In the genomic region with DNA sequence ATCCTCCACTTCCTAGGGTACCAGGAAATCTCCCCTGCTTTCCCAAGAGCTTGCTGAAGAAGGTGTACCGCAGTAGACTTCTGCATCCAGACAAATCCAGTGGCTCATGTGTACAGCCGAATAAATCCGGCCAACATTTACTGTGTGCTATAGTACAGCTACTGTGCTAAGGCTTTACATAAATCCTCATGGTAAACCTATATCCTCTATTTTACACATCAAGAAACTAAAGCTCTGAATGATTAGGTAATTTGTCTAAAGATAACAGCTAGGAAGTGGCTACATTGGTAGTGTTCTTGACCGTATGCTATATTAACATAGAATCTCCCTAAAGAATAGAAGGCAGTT, we compare ENCODE assay signal across 8 cellular contexts. TPM values are rescaled to one million over a fixed set of nuclear protein-coding genes. Genes with fewer than 3 reads are reported as not detected.
DNase-seq lines count a peak whose midpoint lies in the region; ATAC-seq and TF ChIP-seq lines count a peak whose summit lies in the region.

No MANE protein-coding gene starts in this region.

- CTCF ChIA-PET in activated naive CD4-positive, alpha-beta T cell treated with anti-CD3 and anti-CD28 coated beads for 36 hours (lab: Charles Lee), result interaction anchor here (0.6 to 2.7 kb wide), 25 partner anchors 8 to 624 kb away, joined by 3 to 27 read pairs (median 4); no protein-coding TSS in a partner anchor

- no peaks in the 10 kb centered on the region for H3K4me1 ChIP-seq in NT2/D1 (ENCODE audit: insufficient read depth, insufficient read length)
- peaks cover 0 to 4% of the 10 kb centered on the region in 2 donors for H3K4me1 ChIP-seq in gastrocnemius medialis

- H3K9me3 ChIP-seq in NT2/D1 (ENCODE audit: insufficient read depth, low read length), result no peaks in the 10 kb centered on the region
- no peaks in the 10 kb centered on the region for H3K9me3 ChIP-seq in gastrocnemius medialis

- H3K27me3 ChIP-seq in NT2/D1 (ENCODE audit: insufficient read depth, insufficient read length) (no peaks in the 10 kb centered on the region), gastrocnemius medialis (no peaks in the 10 kb centered on the region)

- peak overlapping the region; percentile 54 for H3K27ac Mint-ChIP-seq in activated naive CD4-positive, alpha-beta T cell treated with anti-CD3 and anti-CD28 coated beads for 36 hours

- peak overlapping the region; percentile 87 to 94 (median 89) for H3K27ac ChIP-seq in gastrocnemius medialis

- H3K36me3 ChIP-seq in NT2/D1 (ENCODE audit: insufficient read depth, insufficient read length, low read length) (peaks cover 12% of the 10 kb centered on the region), gastrocnemius medialis (no peaks in the 10 kb centered on the region)

- no peak for TF ChIP-seq POLR2A in gastrocnemius medialis (IDR thresholded peaks at IDR 0.05)

- intact Hi-C loops in activated naive CD4-positive, alpha-beta T cell treated with anti-CD3 and anti-CD28 coated beads for 36 hours (cut with micrococcal nuclease), result loop anchor here (1.0 to 10.0 kb wide), 10 partner anchors 113 to 1492 kb away; a partner anchor contains a TSS
- intact Hi-C loops in gastrocnemius medialis (cut with DNase I; ENCODE audit: low total_unique reads), result loop anchor here (1.0 to 5.0 kb wide), 4 partner anchors 285 to 462 kb away; a partner anchor contains a TSS

- no peak for DNase-seq in activated naive CD4-positive, alpha-beta T cell treated with anti-CD3 and anti-CD28 coated beads for 36 hours
- no peak for DNase-seq in activated naive CD4-positive, alpha-beta T cell (lab: John Stamatoyannopoulos, UW)
- DNase-seq in NT2/D1 (ENCODE audit: low read depth, low spot score) (no peak), epithelial cell of proximal tubule (ENCODE audit: low read depth) (no peak), gastrocnemius medialis (no peak), NOMO-1 (lab: John Stamatoyannopoulos, UW; ENCODE audit: unreplicated experiment in 2 of 2) (no peak), NCI-H1417 (lab: John Stamatoyannopoulos, UW) (no peak), NCI-H748 treated with DMSO at 0.1 percent for 48 hours (lab: John Stamatoyannopoulos, UW) (no peak)

- in situ Hi-C loops in gastrocnemius medialis (cut with MboI; ENCODE audit: low sequenced_read_pairs in 4 of 4), result loop anchor here in 1 of 4 donors (25.0 kb wide), 1 partner anchor 355 kb away; no protein-coding TSS in a partner anchor

- TF ChIP-seq CTCF in epithelial cell of proximal tubule (conservative IDR thresholded peaks at IDR 0.05; ENCODE audit: low read depth, low read length) (no peak), gastrocnemius medialis (IDR thresholded peaks at IDR 0.05 in 4 of 5, conservative IDR thresholded peaks at IDR 0.05 in 1 of 5) (no peak)

- H3K9me3 Mint-ChIP-seq in activated naive CD4-positive, alpha-beta T cell treated with anti-CD3 and anti-CD28 coated beads for 36 hours, result no peaks in the 10 kb centered on the region

- H3K4me3 Mint-ChIP-seq in activated naive CD4-positive, alpha-beta T cell treated with anti-CD3 and anti-CD28 coated beads for 36 hours, result peak overlapping the region; percentile 89

- H3K9ac ChIP-seq in NT2/D1 (ENCODE audit: insufficient read length, low read depth), result peak overlapping the region; percentile 26

- peaks cover 15% of the 10 kb centered on the region for H3K4me1 Mint-ChIP-seq in activated naive CD4-positive, alpha-beta T cell treated with anti-CD3 and anti-CD28 coated beads for 36 hours (ENCODE audit: low read depth)

- H3K36me3 Mint-ChIP-seq in activated naive CD4-positive, alpha-beta T cell treated with anti-CD3 and anti-CD28 coated beads for 36 hours (ENCODE audit: low read depth), result no peaks in the 10 kb centered on the region

- peak; percentile 14 to 27 for ATAC-seq in gastrocnemius medialis

- H3K27me3 Mint-ChIP-seq in activated naive CD4-positive, alpha-beta T cell treated with anti-CD3 and anti-CD28 coated beads for 36 hours (ENCODE audit: low read depth), result peaks cover 9% of the 10 kb centered on the region

- no peak overlapping the region for H3K4me3 ChIP-seq in NT2/D1 (ENCODE audit: insufficient read length, low read depth)
- H3K4me3 ChIP-seq in epithelial cell of proximal tubule (ENCODE audit: low read depth, low read length), result peak overlapping the region; percentile 91
- peak overlapping the region; percentile 73 to 82 (median 79) for H3K4me3 ChIP-seq in gastrocnemius medialis

RNA-seq across cellular contexts. Expression of a gene that starts 0.5 kb away (rescaled TPM):
- total RNA-seq in activated naive CD4-positive, alpha-beta T cell treated with anti-CD3 and anti-CD28 coated beads for 36 hours, result 10 to 100 TPM; 22.4 to 23.0 TPM
- total RNA-seq in epithelial cell of proximal tubule (63.2 and 66.2 TPM in 2 replicates), gastrocnemius medialis (10 to 100 TPM; 16.3 to 30.6 (median 19.2) TPM)
